In the genomic region with DNA sequence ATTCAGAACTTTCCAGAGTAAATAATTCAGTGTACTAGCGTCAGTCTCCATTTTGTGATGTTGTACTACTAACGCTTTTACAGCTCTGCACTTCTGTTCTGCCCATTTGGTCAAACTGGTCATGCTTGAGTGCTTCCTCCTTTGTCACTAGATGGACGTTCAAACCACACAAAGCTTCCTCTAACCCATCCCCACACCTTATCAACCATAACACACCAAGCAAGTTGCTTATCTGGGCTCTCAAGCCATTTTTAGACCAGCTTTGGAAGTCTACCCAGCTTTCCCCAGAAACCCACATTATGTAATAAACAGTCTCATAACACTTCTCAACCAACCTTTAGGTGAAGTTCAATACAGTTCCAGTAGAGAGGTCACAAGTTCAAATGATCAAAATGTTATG, we compare ENCODE assay signal across 1 cellular context.
TF ChIP-seq lines count a peak whose summit lies in the region.

No MANE protein-coding gene starts in this region.

TF ChIP-seq in K562, 482 proteins besides CTCF, POLR2A, EP300 and RAD21 (continued from another document and continues in another):
- TF ChIP-seq, protein P1, sequence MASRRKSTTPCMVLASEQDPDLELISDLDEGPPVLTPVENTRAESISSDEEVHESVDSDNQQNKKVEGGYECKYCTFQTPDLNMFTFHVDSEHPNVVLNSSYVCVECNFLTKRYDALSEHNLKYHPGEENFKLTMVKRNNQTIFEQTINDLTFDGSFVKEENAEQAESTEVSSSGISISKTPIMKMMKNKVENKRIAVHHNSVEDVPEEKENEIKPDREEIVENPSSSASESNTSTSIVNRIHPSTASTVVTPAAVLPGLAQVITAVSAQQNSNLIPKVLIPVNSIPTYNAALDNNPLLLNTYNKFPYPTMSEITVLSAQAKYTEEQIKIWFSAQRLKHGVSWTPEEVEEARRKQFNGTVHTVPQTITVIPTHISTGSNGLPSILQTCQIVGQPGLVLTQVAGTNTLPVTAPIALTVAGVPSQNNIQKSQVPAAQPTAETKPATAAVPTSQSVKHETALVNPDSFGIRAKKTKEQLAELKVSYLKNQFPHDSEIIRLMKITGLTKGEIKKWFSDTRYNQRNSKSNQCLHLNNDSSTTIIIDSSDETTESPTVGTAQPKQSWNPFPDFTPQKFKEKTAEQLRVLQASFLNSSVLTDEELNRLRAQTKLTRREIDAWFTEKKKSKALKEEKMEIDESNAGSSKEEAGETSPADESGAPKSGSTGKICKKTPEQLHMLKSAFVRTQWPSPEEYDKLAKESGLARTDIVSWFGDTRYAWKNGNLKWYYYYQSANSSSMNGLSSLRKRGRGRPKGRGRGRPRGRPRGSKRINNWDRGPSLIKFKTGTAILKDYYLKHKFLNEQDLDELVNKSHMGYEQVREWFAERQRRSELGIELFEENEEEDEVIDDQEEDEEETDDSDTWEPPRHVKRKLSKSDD (conservative IDR thresholded peaks at IDR 0.05; ENCODE audit: low read length), result no peak
- TF ChIP-seq, protein P2, sequence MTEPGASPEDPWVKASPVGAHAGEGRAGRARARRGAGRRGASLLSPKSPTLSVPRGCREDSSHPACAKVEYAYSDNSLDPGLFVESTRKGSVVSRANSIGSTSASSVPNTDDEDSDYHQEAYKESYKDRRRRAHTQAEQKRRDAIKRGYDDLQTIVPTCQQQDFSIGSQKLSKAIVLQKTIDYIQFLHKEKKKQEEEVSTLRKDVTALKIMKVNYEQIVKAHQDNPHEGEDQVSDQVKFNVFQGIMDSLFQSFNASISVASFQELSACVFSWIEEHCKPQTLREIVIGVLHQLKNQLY (CRISPR knock-in tag; conservative IDR thresholded peaks at IDR 0.05), result no peak
- TF ChIP-seq HNRNPK (IDR thresholded peaks at IDR 0.05; ENCODE audit: low read depth, low read length, poor library complexity, severe bottlenecking), result no peak
- TF ChIP-seq, protein P3, sequence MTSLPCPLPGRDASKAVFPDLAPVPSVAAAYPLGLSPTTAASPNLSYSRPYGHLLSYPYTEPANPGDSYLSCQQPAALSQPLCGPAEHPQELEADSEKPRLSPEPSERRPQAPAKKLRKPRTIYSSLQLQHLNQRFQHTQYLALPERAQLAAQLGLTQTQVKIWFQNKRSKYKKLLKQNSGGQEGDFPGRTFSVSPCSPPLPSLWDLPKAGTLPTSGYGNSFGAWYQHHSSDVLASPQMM (CRISPR knock-in tag; IDR thresholded peaks at IDR 0.05), result no peak
- TF ChIP-seq CREBBP (IDR thresholded peaks at IDR 0.05; ENCODE audit: low read depth, low read length), result no peak
- peak; percentile 29; the same call in 1 of the 2 replicates for TF ChIP-seq RAD51 (IDR thresholded peaks at IDR 0.05; ENCODE audit: borderline replicate concordance, low read depth)
- TF ChIP-seq NCOA6 (IDR thresholded peaks at IDR 0.05), result no peak
- TF ChIP-seq, protein P4, sequence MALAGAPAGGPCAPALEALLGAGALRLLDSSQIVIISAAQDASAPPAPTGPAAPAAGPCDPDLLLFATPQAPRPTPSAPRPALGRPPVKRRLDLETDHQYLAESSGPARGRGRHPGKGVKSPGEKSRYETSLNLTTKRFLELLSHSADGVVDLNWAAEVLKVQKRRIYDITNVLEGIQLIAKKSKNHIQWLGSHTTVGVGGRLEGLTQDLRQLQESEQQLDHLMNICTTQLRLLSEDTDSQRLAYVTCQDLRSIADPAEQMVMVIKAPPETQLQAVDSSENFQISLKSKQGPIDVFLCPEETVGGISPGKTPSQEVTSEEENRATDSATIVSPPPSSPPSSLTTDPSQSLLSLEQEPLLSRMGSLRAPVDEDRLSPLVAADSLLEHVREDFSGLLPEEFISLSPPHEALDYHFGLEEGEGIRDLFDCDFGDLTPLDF (CRISPR knock-in tag; IDR thresholded peaks at IDR 0.05), result no peak
- no peak for TF ChIP-seq YBX1 (IDR thresholded peaks at IDR 0.05)
- TF ChIP-seq ESRRA (IDR thresholded peaks at IDR 0.05; ENCODE audit: borderline replicate concordance, low read depth), result peak; percentile 82; the same call in 1 of the 2 replicates
- TF ChIP-seq ZSCAN32 (CRISPR knock-in tag; IDR thresholded peaks at IDR 0.05), result no peak
- no peak for TF ChIP-seq DNMT1 (IDR thresholded peaks at IDR 0.05)
- no peak for TF ChIP-seq ZNF311 (CRISPR knock-in tag; IDR thresholded peaks at IDR 0.05)
- TF ChIP-seq ZNF197 (CRISPR knock-in tag; IDR thresholded peaks at IDR 0.05; ENCODE audit: low read depth), result no peak
- TF ChIP-seq RFX7 (CRISPR knock-in tag; IDR thresholded peaks at IDR 0.05), result no peak
- TF ChIP-seq, protein P5, sequence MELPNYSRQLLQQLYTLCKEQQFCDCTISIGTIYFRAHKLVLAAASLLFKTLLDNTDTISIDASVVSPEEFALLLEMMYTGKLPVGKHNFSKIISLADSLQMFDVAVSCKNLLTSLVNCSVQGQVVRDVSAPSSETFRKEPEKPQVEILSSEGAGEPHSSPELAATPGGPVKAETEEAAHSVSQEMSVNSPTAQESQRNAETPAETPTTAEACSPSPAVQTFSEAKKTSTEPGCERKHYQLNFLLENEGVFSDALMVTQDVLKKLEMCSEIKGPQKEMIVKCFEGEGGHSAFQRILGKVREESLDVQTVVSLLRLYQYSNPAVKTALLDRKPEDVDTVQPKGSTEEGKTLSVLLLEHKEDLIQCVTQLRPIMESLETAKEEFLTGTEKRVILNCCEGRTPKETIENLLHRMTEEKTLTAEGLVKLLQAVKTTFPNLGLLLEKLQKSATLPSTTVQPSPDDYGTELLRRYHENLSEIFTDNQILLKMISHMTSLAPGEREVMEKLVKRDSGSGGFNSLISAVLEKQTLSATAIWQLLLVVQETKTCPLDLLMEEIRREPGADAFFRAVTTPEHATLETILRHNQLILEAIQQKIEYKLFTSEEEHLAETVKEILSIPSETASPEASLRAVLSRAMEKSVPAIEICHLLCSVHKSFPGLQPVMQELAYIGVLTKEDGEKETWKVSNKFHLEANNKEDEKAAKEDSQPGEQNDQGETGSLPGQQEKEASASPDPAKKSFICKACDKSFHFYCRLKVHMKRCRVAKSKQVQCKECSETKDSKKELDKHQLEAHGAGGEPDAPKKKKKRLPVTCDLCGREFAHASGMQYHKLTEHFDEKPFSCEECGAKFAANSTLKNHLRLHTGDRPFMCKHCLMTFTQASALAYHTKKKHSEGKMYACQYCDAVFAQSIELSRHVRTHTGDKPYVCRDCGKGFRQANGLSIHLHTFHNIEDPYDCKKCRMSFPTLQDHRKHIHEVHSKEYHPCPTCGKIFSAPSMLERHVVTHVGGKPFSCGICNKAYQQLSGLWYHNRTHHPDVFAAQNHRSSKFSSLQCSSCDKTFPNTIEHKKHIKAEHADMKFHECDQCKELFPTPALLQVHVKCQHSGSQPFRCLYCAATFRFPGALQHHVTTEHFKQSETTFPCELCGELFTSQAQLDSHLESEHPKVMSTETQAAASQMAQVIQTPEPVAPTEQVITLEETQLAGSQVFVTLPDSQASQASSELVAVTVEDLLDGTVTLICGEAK (IDR thresholded peaks at IDR 0.05), result 0 out of 2 replicates have a peak, but pooled peaks have one; percentile 19
- TF ChIP-seq, protein P5 (CRISPR knock-in tag; IDR thresholded peaks at IDR 0.05), result no peak
- no peak for TF ChIP-seq HEY1 (CRISPR knock-in tag; IDR thresholded peaks at IDR 0.05; ENCODE audit: borderline replicate concordance)
- TF ChIP-seq TAF7 (tag; IDR thresholded peaks at IDR 0.05), result no peak
- no peak for TF ChIP-seq BRF1 (IDR thresholded peaks at IDR 0.05; ENCODE audit: borderline replicate concordance, extremely low read depth, insufficient read length)
- TF ChIP-seq, protein P6, sequence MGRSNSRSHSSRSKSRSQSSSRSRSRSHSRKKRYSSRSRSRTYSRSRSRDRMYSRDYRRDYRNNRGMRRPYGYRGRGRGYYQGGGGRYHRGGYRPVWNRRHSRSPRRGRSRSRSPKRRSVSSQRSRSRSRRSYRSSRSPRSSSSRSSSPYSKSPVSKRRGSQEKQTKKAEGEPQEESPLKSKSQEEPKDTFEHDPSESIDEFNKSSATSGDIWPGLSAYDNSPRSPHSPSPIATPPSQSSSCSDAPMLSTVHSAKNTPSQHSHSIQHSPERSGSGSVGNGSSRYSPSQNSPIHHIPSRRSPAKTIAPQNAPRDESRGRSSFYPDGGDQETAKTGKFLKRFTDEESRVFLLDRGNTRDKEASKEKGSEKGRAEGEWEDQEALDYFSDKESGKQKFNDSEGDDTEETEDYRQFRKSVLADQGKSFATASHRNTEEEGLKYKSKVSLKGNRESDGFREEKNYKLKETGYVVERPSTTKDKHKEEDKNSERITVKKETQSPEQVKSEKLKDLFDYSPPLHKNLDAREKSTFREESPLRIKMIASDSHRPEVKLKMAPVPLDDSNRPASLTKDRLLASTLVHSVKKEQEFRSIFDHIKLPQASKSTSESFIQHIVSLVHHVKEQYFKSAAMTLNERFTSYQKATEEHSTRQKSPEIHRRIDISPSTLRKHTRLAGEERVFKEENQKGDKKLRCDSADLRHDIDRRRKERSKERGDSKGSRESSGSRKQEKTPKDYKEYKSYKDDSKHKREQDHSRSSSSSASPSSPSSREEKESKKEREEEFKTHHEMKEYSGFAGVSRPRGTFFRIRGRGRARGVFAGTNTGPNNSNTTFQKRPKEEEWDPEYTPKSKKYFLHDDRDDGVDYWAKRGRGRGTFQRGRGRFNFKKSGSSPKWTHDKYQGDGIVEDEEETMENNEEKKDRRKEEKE (IDR thresholded peaks at IDR 0.05; ENCODE audit: borderline replicate concordance in 1 of 2, control insufficient read depth in 1 of 2, low read depth in 2 of 2, low read length in 1 of 2), result 0 out of 4 replicates have a peak, but pooled peaks of 1 of the 2 experiments have one; percentile 50
- TF ChIP-seq SIN3A (IDR thresholded peaks at IDR 0.05; ENCODE audit: borderline replicate concordance in 2 of 2, control insufficient read depth in 1 of 2, low read depth in 2 of 2, low read length in 2 of 2), result no peak
- TF ChIP-seq ZNF75A (CRISPR knock-in tag; IDR thresholded peaks at IDR 0.05), result no peak
- TF ChIP-seq, protein P7, sequence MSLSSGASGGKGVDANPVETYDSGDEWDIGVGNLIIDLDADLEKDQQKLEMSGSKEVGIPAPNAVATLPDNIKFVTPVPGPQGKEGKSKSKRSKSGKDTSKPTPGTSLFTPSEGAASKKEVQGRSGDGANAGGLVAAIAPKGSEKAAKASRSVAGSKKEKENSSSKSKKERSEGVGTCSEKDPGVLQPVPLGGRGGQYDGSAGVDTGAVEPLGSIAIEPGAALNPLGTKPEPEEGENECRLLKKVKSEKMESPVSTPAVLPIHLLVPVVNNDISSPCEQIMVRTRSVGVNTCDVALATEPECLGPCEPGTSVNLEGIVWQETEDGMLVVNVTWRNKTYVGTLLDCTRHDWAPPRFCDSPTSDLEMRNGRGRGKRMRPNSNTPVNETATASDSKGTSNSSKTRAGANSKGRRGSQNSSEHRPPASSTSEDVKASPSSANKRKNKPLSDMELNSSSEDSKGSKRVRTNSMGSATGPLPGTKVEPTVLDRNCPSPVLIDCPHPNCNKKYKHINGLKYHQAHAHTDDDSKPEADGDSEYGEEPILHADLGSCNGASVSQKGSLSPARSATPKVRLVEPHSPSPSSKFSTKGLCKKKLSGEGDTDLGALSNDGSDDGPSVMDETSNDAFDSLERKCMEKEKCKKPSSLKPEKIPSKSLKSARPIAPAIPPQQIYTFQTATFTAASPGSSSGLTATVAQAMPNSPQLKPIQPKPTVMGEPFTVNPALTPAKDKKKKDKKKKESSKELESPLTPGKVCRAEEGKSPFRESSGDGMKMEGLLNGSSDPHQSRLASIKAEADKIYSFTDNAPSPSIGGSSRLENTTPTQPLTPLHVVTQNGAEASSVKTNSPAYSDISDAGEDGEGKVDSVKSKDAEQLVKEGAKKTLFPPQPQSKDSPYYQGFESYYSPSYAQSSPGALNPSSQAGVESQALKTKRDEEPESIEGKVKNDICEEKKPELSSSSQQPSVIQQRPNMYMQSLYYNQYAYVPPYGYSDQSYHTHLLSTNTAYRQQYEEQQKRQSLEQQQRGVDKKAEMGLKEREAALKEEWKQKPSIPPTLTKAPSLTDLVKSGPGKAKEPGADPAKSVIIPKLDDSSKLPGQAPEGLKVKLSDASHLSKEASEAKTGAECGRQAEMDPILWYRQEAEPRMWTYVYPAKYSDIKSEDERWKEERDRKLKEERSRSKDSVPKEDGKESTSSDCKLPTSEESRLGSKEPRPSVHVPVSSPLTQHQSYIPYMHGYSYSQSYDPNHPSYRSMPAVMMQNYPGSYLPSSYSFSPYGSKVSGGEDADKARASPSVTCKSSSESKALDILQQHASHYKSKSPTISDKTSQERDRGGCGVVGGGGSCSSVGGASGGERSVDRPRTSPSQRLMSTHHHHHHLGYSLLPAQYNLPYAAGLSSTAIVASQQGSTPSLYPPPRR (CRISPR knock-in tag; IDR thresholded peaks at IDR 0.05; ENCODE audit: borderline replicate concordance), result peak; percentile 68; the same call in 1 of the 2 replicates
- TF ChIP-seq TRIM28 (IDR thresholded peaks at IDR 0.05), result peak; percentile 30; the same call in 1 of the 2 replicates
- TF ChIP-seq ZNF140 (CRISPR knock-in tag; IDR thresholded peaks at IDR 0.05), result no peak
- TF ChIP-seq, protein P8, sequence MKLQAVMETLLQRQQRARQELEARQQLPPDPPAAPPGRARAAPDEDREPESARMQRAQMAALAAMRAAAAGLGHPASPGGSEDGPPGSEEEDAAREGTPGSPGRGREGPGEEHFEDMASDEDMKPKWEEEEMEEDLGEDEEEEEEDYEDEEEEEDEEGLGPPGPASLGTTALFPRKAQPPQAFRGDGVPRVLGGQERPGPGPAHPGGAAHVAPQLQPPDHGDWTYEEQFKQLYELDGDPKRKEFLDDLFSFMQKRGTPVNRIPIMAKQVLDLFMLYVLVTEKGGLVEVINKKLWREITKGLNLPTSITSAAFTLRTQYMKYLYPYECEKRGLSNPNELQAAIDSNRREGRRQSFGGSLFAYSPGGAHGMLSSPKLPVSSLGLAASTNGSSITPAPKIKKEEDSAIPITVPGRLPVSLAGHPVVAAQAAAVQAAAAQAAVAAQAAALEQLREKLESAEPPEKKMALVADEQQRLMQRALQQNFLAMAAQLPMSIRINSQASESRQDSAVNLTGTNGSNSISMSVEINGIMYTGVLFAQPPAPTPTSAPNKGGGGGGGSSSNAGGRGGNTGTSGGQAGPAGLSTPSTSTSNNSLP (IDR thresholded peaks at IDR 0.05; ENCODE audit: borderline replicate concordance, low read depth, low read length), result no peak
- TF ChIP-seq TGIF2 (CRISPR knock-in tag; IDR thresholded peaks at IDR 0.05), result no peak
- TF ChIP-seq E2F3 (CRISPR knock-in tag; IDR thresholded peaks at IDR 0.05), result no peak
